8 cellular contexts compared by ENCODE assay signal in genomic region chr3:71580636-71581215, GRCh38. TPM values are rescaled to one million over a fixed set of nuclear protein-coding genes. Genes with fewer than 3 reads are reported as not detected.
DNase-seq lines count a peak whose midpoint lies in the region; ATAC-seq, FAIRE-seq and TF ChIP-seq lines count a peak whose summit lies in the region.

No MANE protein-coding gene starts in this region.

- no peak overlapping the region for H3K4ac ChIP-seq in H1 (replicated peaks; ENCODE audit: insufficient read length, low read depth, low read length)

- H3K27me3 Mint-ChIP-seq in CD4-positive, CD25-positive, alpha-beta regulatory T cell: peaks cover 21% of the 10 kb centered on the region
- peaks cover 53% of the 10 kb centered on the region for H3K27me3 Mint-ChIP-seq in neural crest cell (ENCODE audit: low read depth)

- DNase-seq in CD4-positive, CD25-positive, alpha-beta regulatory T cell: peak in 1 of 3 donors; percentile 17
- DNase-seq in NAMALWA (ENCODE audit: low spot score) (peak; percentile 48), H1 (ENCODE audit: low read depth in 1 of 2, low spot score in 2 of 2) (no peak), neural crest cell (ENCODE audit: low read depth, low spot score) (no peak), NCI-H2029 (lab: John Stamatoyannopoulos, UW) (no peak), NCI-H446 treated with DMSO at 0.1 percent for 48 hours (lab: John Stamatoyannopoulos, UW) (no peak), NCI-H1436 (lab: John Stamatoyannopoulos, UW) (no peak)
- no peak for DNase-seq in activated CD4-positive, CD25-positive, alpha-beta regulatory T cell (lab: John Stamatoyannopoulos, UW)

- no peak overlapping the region for H3K56ac ChIP-seq in H1 (replicated peaks; ENCODE audit: insufficient read length, low read depth, low read length)

- no peak overlapping the region for H3K23ac ChIP-seq in H1 (ENCODE audit: insufficient read length)

- no peak overlapping the region for H4K5ac ChIP-seq in H1 (ENCODE audit: insufficient read length, low read depth, low read length)

- TF ChIP-seq EP300 in H1 (IDR thresholded peaks at IDR 0.05; ENCODE audit: borderline replicate concordance in 1 of 2, low read depth in 2 of 2, low read length in 2 of 2): no peak

- H2BK5ac ChIP-seq in H1 (ENCODE audit: low read depth, low read length): no peak overlapping the region

- H3K18ac ChIP-seq in H1 (ENCODE audit: extremely low read depth, low read length): no peak overlapping the region

- peaks cover 14 to 54% (median 23%) of the 10 kb centered on the region in 4 donors for H3K4me1 Mint-ChIP-seq in CD4-positive, CD25-positive, alpha-beta regulatory T cell
- peaks cover 25% of the 10 kb centered on the region for H3K4me1 Mint-ChIP-seq in neural crest cell

- peaks cover 44% of the 10 kb centered on the region for H3K4me1 ChIP-seq in CD4-positive, CD25-positive, alpha-beta regulatory T cell (ENCODE audit: control insufficient read depth, insufficient read depth, low read length, poor library complexity, severe bottlenecking)
- peaks cover 0 to 3% (median 1%) of the 10 kb centered on the region in 4 experiments; a peak in 4 of 7 replicates for H3K4me1 ChIP-seq in H1 (replicated peaks in 1 of 4; ENCODE audit: control insufficient read depth in 3 of 4, insufficient read depth in 4 of 4, low read length in 3 of 4)

- no peak overlapping the region for H2AK5ac ChIP-seq in H1 (ENCODE audit: low read depth, low read length)

- peaks cover 0 to 3% (median 0%) of the 10 kb centered on the region in 7 donors for H3K9me3 Mint-ChIP-seq in CD4-positive, CD25-positive, alpha-beta regulatory T cell
- H3K9me3 Mint-ChIP-seq in neural crest cell: no peaks in the 10 kb centered on the region

- TF ChIP-seq CTCF in H1 (IDR thresholded peaks at IDR 0.05; ENCODE audit: control extremely low read depth in 1 of 3, insufficient read depth in 1 of 3, low read depth in 1 of 3, low read length in 3 of 3) (no peak), neural crest cell (conservative IDR thresholded peaks at IDR 0.05) (no peak)

- no peaks in the 10 kb centered on the region for H3K36me3 Mint-ChIP-seq in CD4-positive, CD25-positive, alpha-beta regulatory T cell
- H3K36me3 Mint-ChIP-seq in neural crest cell (ENCODE audit: low read depth): no peaks in the 10 kb centered on the region

- H3K27ac Mint-ChIP-seq in CD4-positive, CD25-positive, alpha-beta regulatory T cell: peak overlapping the region; percentile 47 to 95 (median 83)
- no peak overlapping the region for H3K27ac Mint-ChIP-seq in neural crest cell (ENCODE audit: unreplicated experiment)

- H4K91ac ChIP-seq in H1 (replicated peaks; ENCODE audit: insufficient read length, low read length): no peak overlapping the region

- TF ChIP-seq POLR2A in H1 (IDR thresholded peaks at IDR 0.05; ENCODE audit: control extremely low read depth in 1 of 2, low read depth in 2 of 2, low read length in 2 of 2): no peak

- no peaks in the 10 kb centered on the region for H3K79me2 ChIP-seq in H1 (ENCODE audit: control insufficient read depth in 1 of 2, insufficient read depth in 2 of 2, low read length in 2 of 2)

- H3K4me2 ChIP-seq in H1 (ENCODE audit: insufficient read depth in 1 of 2, low read depth in 2 of 2, low read length in 2 of 2): peak overlapping the region; percentile 92 to 95

- H3K23me2 ChIP-seq in H1 (ENCODE audit: low read depth, low read length): peaks cover 25% of the 10 kb centered on the region

- H3K9ac ChIP-seq in H1 (replicated peaks in 1 of 4; ENCODE audit: extremely low read depth in 1 of 4, low read depth in 3 of 4, low read length in 3 of 4): no peak overlapping the region

- peak overlapping the region; percentile 76 for H3K4me3 ChIP-seq in CD4-positive, CD25-positive, alpha-beta regulatory T cell (ENCODE audit: low read depth, low read length)
- peak overlapping the region; percentile 65 to 87 (median 76); a peak in 7 of 8 replicates for H3K4me3 ChIP-seq in H1 (ENCODE audit: extremely low read depth in 1 of 4, insufficient read depth in 2 of 4, low read depth in 3 of 4, low read length in 4 of 4)

- no peak overlapping the region for H2BK12ac ChIP-seq in H1 (ENCODE audit: low read depth, low read length)

- H3K14ac ChIP-seq in H1 (ENCODE audit: insufficient read length): no peak overlapping the region

- no peak for TF ChIP-seq RAD21 in H1 (IDR thresholded peaks at IDR 0.05 in 1 of 2, conservative IDR thresholded peaks at IDR 0.05 in 1 of 2; ENCODE audit: low read depth in 2 of 2, low read length in 2 of 2)

- H3K9me3 ChIP-seq in CD4-positive, CD25-positive, alpha-beta regulatory T cell (ENCODE audit: control insufficient read depth in 2 of 2, low read length in 2 of 2): no peaks in the 10 kb centered on the region
- no peaks in the 10 kb centered on the region for H3K9me3 ChIP-seq in H1 (ENCODE audit: insufficient read depth in 2 of 2, low read depth in 1 of 2, low read length in 1 of 2)

- 0 out of 2 replicates have a peak overlapping the region, but pooled peaks have one; percentile 32 for H2BK20ac ChIP-seq in H1 (ENCODE audit: low read length)

- H3K79me1 ChIP-seq in H1 (ENCODE audit: low read depth, low read length): no peaks in the 10 kb centered on the region

- peaks cover 0 to 3% of the 10 kb centered on the region in 2 experiments for H4K20me1 ChIP-seq in H1 (replicated peaks in 1 of 2; ENCODE audit: control insufficient read depth in 1 of 2, insufficient read depth in 2 of 2, low read length in 2 of 2)

- WGBS in H1 (ENCODE audit: extremely low coverage in 1 of 2, insufficient coverage in 1 of 2, insufficient read length in 1 of 2, insufficient replicate concordance in 2 of 2, low coverage in 1 of 2, low lambda C conversion rate in 2 of 2, missing lambda C conversion rate in 1 of 2), 2 experiments: 54% methylated on average over 7 of the region's 7 CpGs; no CpG with 5 or more reads in 1 of the 2 experiments

- no peak overlapping the region for H2BK15ac ChIP-seq in H1 (ENCODE audit: low read length)

- POLR2A ChIA-PET in H1 (lab: Charles Lee; ENCODE audit: partially characterized antibody): interaction anchor here (0.6 kb wide), 1 partner anchor 39 kb away, joined by 3 read pairs; no protein-coding TSS in a partner anchor

- H3K36me3 ChIP-seq in CD4-positive, CD25-positive, alpha-beta regulatory T cell (ENCODE audit: control insufficient read depth, insufficient read depth, low read length): no peaks in the 10 kb centered on the region
- no peaks in the 10 kb centered on the region for H3K36me3 ChIP-seq in H1 (ENCODE audit: control insufficient read depth in 2 of 4, insufficient read depth in 4 of 4, low read length in 3 of 4)

- peak overlapping the region; percentile 78 to 99 (median 92) for H3K4me3 Mint-ChIP-seq in CD4-positive, CD25-positive, alpha-beta regulatory T cell
- H3K4me3 Mint-ChIP-seq in neural crest cell: peak overlapping the region; percentile 86

- no peak for FAIRE-seq in H1 (lab: Jason Lieb, UNC)

- no peaks in the 10 kb centered on the region for H3K27me3 ChIP-seq in CD4-positive, CD25-positive, alpha-beta regulatory T cell (ENCODE audit: control insufficient read depth, insufficient read depth, low read length)
- H3K27me3 ChIP-seq in H1 (replicated peaks in 1 of 4; ENCODE audit: control insufficient read depth in 3 of 4, extremely low read depth in 1 of 4, insufficient read depth in 3 of 4, low read length in 3 of 4): peaks cover 0 to 19% (median 10%) of the 10 kb centered on the region in 4 experiments; a peak in 5 of 7 replicates

- H3K27ac ChIP-seq in CD4-positive, CD25-positive, alpha-beta regulatory T cell (ENCODE audit: insufficient read depth, low read length, poor library complexity, severe bottlenecking): peak overlapping the region; percentile 63
- H3K27ac ChIP-seq in H1 (ENCODE audit: low read depth, low read length): no peak overlapping the region

- no peak overlapping the region for H4K8ac ChIP-seq in H1 (ENCODE audit: extremely low read depth, insufficient read depth, low read length)

- no peak overlapping the region for H2BK120ac ChIP-seq in H1 (replicated peaks; ENCODE audit: low read depth, low read length)

- CTCF ChIA-PET in H1 (lab: Charles Lee; ENCODE audit: partially characterized antibody): interaction anchor here (0.7 kb wide), 1 partner anchor 127 kb away, joined by 3 read pairs; no protein-coding TSS in a partner anchor

- no peak overlapping the region for H2AFZ ChIP-seq in H1 (ENCODE audit: low read length)

- ATAC-seq in CD4-positive, CD25-positive, alpha-beta regulatory T cell (ENCODE audit: low read depth in 2 of 2): no peak

TF ChIP-seq in H1, 55 proteins besides CTCF, POLR2A, EP300 and RAD21:
- no peak for TF ChIP-seq TAF1 (IDR thresholded peaks at IDR 0.05; ENCODE audit: low read depth, low read length)

RNA-seq across cellular contexts. Expression of gene FOXP1, which starts 2.8 kb away (rescaled TPM):
- 599 TPM for total RNA-seq in CD4-positive, CD25-positive, alpha-beta regulatory T cell
- polyA plus RNA-seq in CD4-positive, CD25-positive, alpha-beta regulatory T cell: 100 to 1,000 TPM; 301 to 367 (median 345) TPM
- total RNA-seq in H1 (2021; fragmentation: NEBNext Ultra II Directional; extraction: Animal tissue kit (Norgen Biotek cat#: 25700)): 24.6 and 25.4 TPM in 2 replicates
- polyA plus RNA-seq in H1 (2011; rRNA removed): 11.6 and 13.9 TPM in 2 replicates
- polyA plus RNA-seq in H1 (2011; cell fraction: cytosol; rRNA removed): 11.7 TPM
- 29.3 TPM for polyA plus RNA-seq in H1 (2011; cell fraction: nucleus; rRNA removed)
- polyA plus RNA-seq in H1 (2012, experiment 1 of 2): 13.6 to 16.2 TPM (median 15.2 TPM) in 4 replicates
- polyA plus RNA-seq in H1 (2012, experiment 2 of 2): 1.6 TPM
- polyA plus RNA-seq in H1 (2013, experiment 1 of 2): 23.2 TPM
- 20.2 TPM for polyA plus RNA-seq in H1 (2013, experiment 2 of 2)
- 80.5 and 88.9 TPM in 2 replicates for polyA minus RNA-seq in H1 (2011; rRNA and poly(A)+ RNA removed)
- 37.4 TPM for polyA minus RNA-seq in H1 (2011; cell fraction: cytosol; rRNA and poly(A)+ RNA removed)
- polyA minus RNA-seq in H1 (2011; cell fraction: nucleus; rRNA and poly(A)+ RNA removed): 242 TPM
- 20.7 and 22.8 TPM in 2 replicates for total RNA-seq in neural crest cell

Comparison
In these comparisons a context has a peak if more than half of its experiments do, and no peak if none do; other contexts are left out.
1. RNA of gene FOXP1, which starts 2.8 kb away (total RNA-seq): 599 TPM in CD4-positive, CD25-positive, alpha-beta regulatory T cell (single experiment); 24.6 to 25.4 TPM in H1 and 20.7 to 22.8 TPM in neural crest cell; every median in the first group is over 10 times any median in the second.